12 cellular contexts compared by ENCODE assay signal in the genomic region with DNA sequence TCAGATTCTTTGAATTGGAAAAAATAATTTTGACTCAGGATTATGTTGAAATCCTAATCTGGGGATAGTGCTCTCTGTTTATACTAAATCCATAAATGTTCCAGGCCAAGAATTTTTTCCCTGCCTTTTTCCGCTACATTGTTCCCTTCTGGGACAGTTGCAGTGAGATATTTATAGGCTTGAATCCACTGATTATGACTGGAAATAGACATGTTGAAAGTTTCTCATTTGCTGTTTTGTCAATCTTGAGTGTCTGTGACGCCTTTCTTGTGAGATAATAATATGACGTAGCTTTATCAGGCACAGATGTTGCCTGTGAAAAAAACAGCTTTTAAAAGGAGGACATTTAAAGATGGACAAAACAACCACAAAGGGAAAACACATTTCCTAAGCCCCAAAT.
DNase-seq lines count a peak whose midpoint lies in the region; ATAC-seq, FAIRE-seq and TF ChIP-seq lines count a peak whose summit lies in the region.
"Had no signal": no experiment of that assay in that cellular context is flagged by ENCODE, and none has a peak within 500 bp of the region (broad histone marks: within the 10 kb centered on the region; RNA-seq: fewer than 3 reads in every experiment).

No MANE protein-coding gene starts in this region.

- peak overlapping the region; percentile 95 to 99 (median 96) for H3K27ac ChIP-seq in gastrocnemius medialis
- H3K27ac ChIP-seq in small intestine (ENCODE audit: low read depth in 1 of 2, low read length in 1 of 2), result peak overlapping the region in 1 of 2 donors; percentile 78
- H3K27ac ChIP-seq: cardiac muscle cell had no signal

- H3K36me3 ChIP-seq in gastrocnemius medialis (peaks cover 8 to 94% of the 10 kb centered on the region in 2 donors), small intestine (ENCODE audit: control insufficient read depth in 2 of 2, insufficient read depth in 2 of 2, low read length in 2 of 2) (peaks cover 0 to 8% of the 10 kb centered on the region in 2 donors)
- H3K36me3 ChIP-seq: cardiac muscle cell had no signal

- H3K27me3 Mint-ChIP-seq in CD14-positive monocyte (ENCODE audit: low read depth in 3 of 3), result no peaks in the 10 kb centered on the region
- H3K27me3 Mint-ChIP-seq in activated T-helper 17 cell treated with anti-CD3 and anti-CD28 coated beads, Interleukin-2, amount 50 U/mL, for 72 hours, result no peaks in the 10 kb centered on the region

- peak overlapping the region in 5 of 7 donors; percentile 21 to 88 (median 48) for H3K27ac Mint-ChIP-seq in CD14-positive monocyte
- peak overlapping the region; percentile 65 for H3K27ac Mint-ChIP-seq in activated T-helper 17 cell treated with anti-CD3 and anti-CD28 coated beads, Interleukin-2, amount 50 U/mL, for 72 hours

- H3K36me3 Mint-ChIP-seq in CD14-positive monocyte, result peaks cover 30 to 34% of the 10 kb centered on the region in 2 donors
- peaks cover 100% of the 10 kb centered on the region for H3K36me3 Mint-ChIP-seq in activated T-helper 17 cell treated with anti-CD3 and anti-CD28 coated beads, Interleukin-2, amount 50 U/mL, for 72 hours (ENCODE audit: low read depth)

- in situ Hi-C loops in gastrocnemius medialis (cut with MboI; ENCODE audit: low sequenced_read_pairs in 4 of 4), result loop anchor here in 2 of 4 donors (10.0 to 25.0 kb wide), 4 partner anchors 1120 to 1657 kb away; a partner anchor contains a TSS

- no peak overlapping the region for H3K4me3 Mint-ChIP-seq in CD14-positive monocyte
- H3K4me3 Mint-ChIP-seq in activated T-helper 17 cell treated with anti-CD3 and anti-CD28 coated beads, Interleukin-2, amount 50 U/mL, for 72 hours, result peak overlapping the region; percentile 98

- TF ChIP-seq POLR2A in gastrocnemius medialis (IDR thresholded peaks at IDR 0.05), result peak in 1 of 2 donors; percentile 48

- WGBS in small intestine, 3 donors, result 44 to 70% (median 67%) methylated on average over 3 of the region's 3 CpGs

- H3K27me3 ChIP-seq in gastrocnemius medialis (no peaks in the 10 kb centered on the region), small intestine (ENCODE audit: control insufficient read depth in 2 of 2, insufficient read depth in 2 of 2, low read length in 2 of 2) (no peaks in the 10 kb centered on the region)
- H3K27me3 ChIP-seq: cardiac muscle cell had no signal

- H3K4me1 ChIP-seq in gastrocnemius medialis, result peaks cover 56 to 95% of the 10 kb centered on the region in 2 donors
- peaks cover 2 to 28% of the 10 kb centered on the region in 2 donors for H3K4me1 ChIP-seq in small intestine (ENCODE audit: control insufficient read depth in 2 of 2, insufficient read depth in 1 of 2, low read depth in 1 of 2, low read length in 1 of 2)

- no peak for DNase-seq in CD14-positive monocyte (ENCODE audit: low spot score)
- no peak for DNase-seq in left cardiac atrium
- DNase-seq in gastrocnemius medialis, result no peak
- DNase-seq in NCI-H526 treated with DMSO at 0.1 percent for 48 hours (lab: John Stamatoyannopoulos, UW), result no peak
- DNase-seq in small intestine, result no peak
- DNase-seq in HTR-8/SVneo (ENCODE audit: insufficient read length, low spot score), result no peak
- DNase-seq: NCI-H1092 treated with DMSO at 0.1 percent for 48 hours, posterior cingulate gyrus had no signal

- peaks cover 62% of the 10 kb centered on the region for H3K4me1 Mint-ChIP-seq in CD14-positive monocyte
- H3K4me1 Mint-ChIP-seq in activated T-helper 17 cell treated with anti-CD3 and anti-CD28 coated beads, Interleukin-2, amount 50 U/mL, for 72 hours, result peaks cover 71% of the 10 kb centered on the region

- ATAC-seq in activated T-helper 17 cell treated with anti-CD3 and anti-CD28 coated beads, Interleukin-2, amount 50 U/mL, for 72 hours (replicated peaks), result no peak
- ATAC-seq in left cardiac atrium (peak; percentile 68 to 76), gastrocnemius medialis (peak; percentile 46 to 51), HG03108 (IDR thresholded peaks at IDR 0.05; ENCODE audit: unreplicated experiment) (no peak)

- peak overlapping the region; percentile 36 to 79 (median 74) for H3K4me3 ChIP-seq in gastrocnemius medialis
- H3K4me3 ChIP-seq in small intestine (ENCODE audit: low read depth in 1 of 2, low read length in 2 of 2), result no peak overlapping the region
- H3K4me3 ChIP-seq: cardiac muscle cell had no signal

- TF ChIP-seq CTCF in CD14-positive monocyte (IDR thresholded peaks at IDR 0.05) (no peak), gastrocnemius medialis (IDR thresholded peaks at IDR 0.05 in 4 of 5, conservative IDR thresholded peaks at IDR 0.05 in 1 of 5) (no peak)

- no peak for FAIRE-seq in small intestine (lab: Jason Lieb, UNC)
- FAIRE-seq in HTR-8/SVneo (lab: Jason Lieb, UNC), result no peak
- FAIRE-seq: RCC 7860 had no signal

- H3K9me3 ChIP-seq in gastrocnemius medialis, result no peaks in the 10 kb centered on the region
- H3K9me3 ChIP-seq in small intestine (ENCODE audit: control insufficient read depth, low read depth), result no peaks in the 10 kb centered on the region

- intact Hi-C loops in CD14-positive monocyte (cut with micrococcal nuclease) (no loop called here), left cardiac atrium (cut with DNase I) (no loop called here), gastrocnemius medialis (cut with DNase I; ENCODE audit: low total_unique reads) (loop anchor here (10.0 kb wide), 1 partner anchor 1207 kb away; no protein-coding TSS in a partner anchor)

- H3K9me3 Mint-ChIP-seq in CD14-positive monocyte, result peaks cover 0 to 3% (median 0%) of the 10 kb centered on the region in 7 donors
- peaks cover 4% of the 10 kb centered on the region for H3K9me3 Mint-ChIP-seq in activated T-helper 17 cell treated with anti-CD3 and anti-CD28 coated beads, Interleukin-2, amount 50 U/mL, for 72 hours

Comparison
In these comparisons a context has a peak if more than half of its experiments do, and no peak if none do; other contexts are left out.
1. ATAC-seq: peak in left cardiac atrium (2 of 2) and gastrocnemius medialis (2 of 2); none in activated T-helper 17 cell treated with anti-CD3 and anti-CD28 coated beads, Interleukin-2, amount 50 U/mL, for 72 hours (single experiment) and HG03108 (single experiment).
2. H3K4me3 ChIP-seq: peak in gastrocnemius medialis (4 of 4); none in small intestine (0 of 2).